1 cellular context compared by ENCODE assay signal in the genomic region with DNA sequence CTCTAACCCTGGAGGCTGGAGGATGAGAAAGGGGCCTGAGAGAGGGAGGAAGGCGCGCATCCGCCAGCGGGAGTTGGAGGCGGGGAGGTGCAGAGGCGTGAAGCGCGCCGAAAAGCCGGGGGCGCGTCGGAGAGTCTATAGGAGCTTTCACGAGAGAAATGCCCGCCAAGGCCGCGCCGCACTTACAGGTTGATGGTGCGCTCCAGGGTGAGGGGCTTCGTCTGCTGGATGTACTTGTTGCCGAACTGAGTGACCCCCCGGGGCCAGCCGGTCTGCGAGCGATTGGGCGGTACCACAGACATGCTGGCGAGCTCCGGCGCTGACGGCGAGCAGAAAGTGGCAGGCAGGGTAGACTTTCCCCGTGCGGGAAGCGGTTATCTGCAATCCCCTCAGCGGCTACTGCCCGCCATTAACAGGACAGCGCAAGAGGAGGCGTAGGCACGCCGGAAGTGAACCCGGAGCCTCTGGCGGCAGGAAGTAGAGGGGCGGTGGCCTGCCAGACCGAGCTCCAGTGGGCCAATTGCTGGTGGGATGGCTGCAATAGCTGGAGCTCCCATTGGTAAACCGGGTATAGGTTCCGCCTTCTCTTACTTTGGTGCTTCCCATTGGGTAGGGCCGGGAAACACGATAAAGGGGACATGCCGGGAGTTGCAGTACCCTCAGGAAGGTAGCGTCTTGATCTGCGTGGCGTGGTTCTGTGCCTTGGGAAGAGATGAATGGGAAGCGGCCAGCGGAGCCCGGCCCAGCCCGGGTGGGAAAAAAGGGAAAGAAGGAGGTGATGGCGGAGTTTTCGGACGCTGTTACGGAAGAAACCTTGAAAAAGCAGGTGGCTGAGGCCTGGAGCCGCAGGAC.
TF ChIP-seq lines count a peak whose summit lies in the region.

A gene (minus strand): TSS at position 432 of the 852 bp plus-strand sequence. CDS start 130 bp downstream, at position 302.
A gene (plus strand): TSS at position 654 of the 852 bp plus-strand sequence. CDS start 59 bp downstream, at position 713.

TF ChIP-seq in HepG2, 621 proteins besides CTCF, POLR2A, EP300 and RAD21 (continued from another document and continues in another):
- TF ChIP-seq, protein P1, sequence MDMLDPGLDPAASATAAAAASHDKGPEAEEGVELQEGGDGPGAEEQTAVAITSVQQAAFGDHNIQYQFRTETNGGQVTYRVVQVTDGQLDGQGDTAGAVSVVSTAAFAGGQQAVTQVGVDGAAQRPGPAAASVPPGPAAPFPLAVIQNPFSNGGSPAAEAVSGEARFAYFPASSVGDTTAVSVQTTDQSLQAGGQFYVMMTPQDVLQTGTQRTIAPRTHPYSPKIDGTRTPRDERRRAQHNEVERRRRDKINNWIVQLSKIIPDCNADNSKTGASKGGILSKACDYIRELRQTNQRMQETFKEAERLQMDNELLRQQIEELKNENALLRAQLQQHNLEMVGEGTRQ (IDR thresholded peaks at IDR 0.05; ENCODE audit: low read depth, low read length) = no peak; the same call in 1 of the 2 replicates
- TF ChIP-seq, protein P1 (CRISPR knock-in tag; IDR thresholded peaks at IDR 0.05; ENCODE audit: borderline replicate concordance) = no peak
- TF ChIP-seq, protein P2, sequence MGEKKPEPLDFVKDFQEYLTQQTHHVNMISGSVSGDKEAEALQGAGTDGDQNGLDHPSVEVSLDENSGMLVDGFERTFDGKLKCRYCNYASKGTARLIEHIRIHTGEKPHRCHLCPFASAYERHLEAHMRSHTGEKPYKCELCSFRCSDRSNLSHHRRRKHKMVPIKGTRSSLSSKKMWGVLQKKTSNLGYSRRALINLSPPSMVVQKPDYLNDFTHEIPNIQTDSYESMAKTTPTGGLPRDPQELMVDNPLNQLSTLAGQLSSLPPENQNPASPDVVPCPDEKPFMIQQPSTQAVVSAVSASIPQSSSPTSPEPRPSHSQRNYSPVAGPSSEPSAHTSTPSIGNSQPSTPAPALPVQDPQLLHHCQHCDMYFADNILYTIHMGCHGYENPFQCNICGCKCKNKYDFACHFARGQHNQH (CRISPR knock-in tag; IDR thresholded peaks at IDR 0.05) = no peak; the same call in 1 of the 2 replicates
- TF ChIP-seq ZNF713 (CRISPR knock-in tag; IDR thresholded peaks at IDR 0.05) (no peak), SNRNP70 (IDR thresholded peaks at IDR 0.05; ENCODE audit: low read depth, low read length) (no peak), PHF8 (CRISPR knock-in tag; IDR thresholded peaks at IDR 0.05) (peak; percentile 93), ZBTB7A (CRISPR knock-in tag; IDR thresholded peaks at IDR 0.05) (no peak; the same call in 1 of the 2 replicates), EZH2 (conservative IDR thresholded peaks at IDR 0.05; ENCODE audit: low read depth, low read length) (no peak), EED (CRISPR knock-in tag; IDR thresholded peaks at IDR 0.05) (0 out of 2 replicates have a peak, but pooled peaks have one; percentile 10), KDM2A (CRISPR knock-in tag; IDR thresholded peaks at IDR 0.05; ENCODE audit: borderline replicate concordance, low read depth) (peak; percentile 66), ZNF746 (CRISPR knock-in tag; IDR thresholded peaks at IDR 0.05) (peak; percentile 73; the same call in 1 of the 2 replicates), GATAD1 (CRISPR knock-in tag; IDR thresholded peaks at IDR 0.05) (peak; percentile 94), ZNF761 (CRISPR knock-in tag; conservative IDR thresholded peaks at IDR 0.05) (no peak), NR2C2 (CRISPR knock-in tag; IDR thresholded peaks at IDR 0.05; ENCODE audit: borderline replicate concordance) (peak; percentile 99), ZNF619 (CRISPR knock-in tag; IDR thresholded peaks at IDR 0.05) (no peak), NBN (conservative IDR thresholded peaks at IDR 0.05) (no peak), SIX1 (CRISPR knock-in tag; IDR thresholded peaks at IDR 0.05; ENCODE audit: borderline replicate concordance) (no peak), HMGA1 (CRISPR knock-in tag; conservative IDR thresholded peaks at IDR 0.05) (no peak), ZNF510 (CRISPR knock-in tag; IDR thresholded peaks at IDR 0.05; ENCODE audit: low read depth) (no peak; the same call in 1 of the 2 replicates), ZNF101 (CRISPR knock-in tag; IDR thresholded peaks at IDR 0.05; ENCODE audit: borderline replicate concordance, low read depth) (no peak), DNMT1 (CRISPR knock-in tag; IDR thresholded peaks at IDR 0.05) (0 out of 2 replicates have a peak, but pooled peaks have one; percentile 62), IKZF4 (CRISPR knock-in tag; IDR thresholded peaks at IDR 0.05; ENCODE audit: borderline replicate concordance, low read depth, not compliant biosample characterization) (peak; percentile 27), ZMYM3 (CRISPR knock-in tag; IDR thresholded peaks at IDR 0.05) (no peak), KDM5B (CRISPR knock-in tag; IDR thresholded peaks at IDR 0.05; ENCODE audit: borderline replicate concordance) (peak; percentile 77; the same call in 1 of the 2 replicates), SP1 (IDR thresholded peaks at IDR 0.05) (no peak), SP1 (CRISPR knock-in tag; IDR thresholded peaks at IDR 0.05) (peak; percentile 89), ZSCAN20 (CRISPR knock-in tag; IDR thresholded peaks at IDR 0.05; ENCODE audit: borderline replicate concordance) (peak; percentile 66; the same call in 1 of the 2 replicates), SALL2 (CRISPR knock-in tag; IDR thresholded peaks at IDR 0.05) (peak; percentile 84; the same call in 1 of the 2 replicates), ZNF124 (CRISPR knock-in tag; IDR thresholded peaks at IDR 0.05) (no peak), ZFP1 (CRISPR knock-in tag; IDR thresholded peaks at IDR 0.05) (0 out of 2 replicates have a peak, but pooled peaks have one; percentile 8), ELF3 (CRISPR knock-in tag; IDR thresholded peaks at IDR 0.05) (no peak), MYC (CRISPR knock-in tag; IDR thresholded peaks at IDR 0.05; ENCODE audit: borderline replicate concordance) (peak; percentile 84; the same call in 1 of the 2 replicates), MTF2 (CRISPR knock-in tag; IDR thresholded peaks at IDR 0.05; ENCODE audit: borderline replicate concordance) (no peak), PAX8 (CRISPR knock-in tag; IDR thresholded peaks at IDR 0.05; ENCODE audit: borderline replicate concordance) (no peak), PCBP2 (optimal IDR thresholded peaks at IDR 0.05; ENCODE audit: low read depth, low read length, poor library complexity, severe bottlenecking) (no peak), ZNF567 (CRISPR knock-in tag; IDR thresholded peaks at IDR 0.05; ENCODE audit: borderline replicate concordance) (no peak), ZNF777 (CRISPR knock-in tag; IDR thresholded peaks at IDR 0.05) (0 out of 2 replicates have a peak, but pooled peaks have one; percentile 19), ZNF3 (CRISPR knock-in tag; IDR thresholded peaks at IDR 0.05) (no peak), HCFC1 (IDR thresholded peaks at IDR 0.05; ENCODE audit: low read depth, low read length) (peak; percentile 59; the same call in 1 of the 2 replicates), SRSF9 (IDR thresholded peaks at IDR 0.05; ENCODE audit: borderline replicate concordance, insufficient read depth, low read depth, low read length, poor library complexity, severe bottlenecking) (no peak), U2AF1 (optimal IDR thresholded peaks at IDR 0.05; ENCODE audit: low read depth, low read length) (peak; percentile 24), SRF (IDR thresholded peaks at IDR 0.05; ENCODE audit: low read depth, low read length) (no peak), KAT8 (CRISPR knock-in tag; IDR thresholded peaks at IDR 0.05) (peak; percentile 94), GATA4 (IDR thresholded peaks at IDR 0.05; ENCODE audit: borderline replicate concordance, low read depth) (peak; percentile 81; the same call in 1 of the 2 replicates), ISL2 (CRISPR knock-in tag; IDR thresholded peaks at IDR 0.05) (no peak; the same call in 1 of the 2 replicates), ZNF282 (IDR thresholded peaks at IDR 0.05; ENCODE audit: partially characterized antibody) (no peak)
- TF ChIP-seq, protein P3, sequence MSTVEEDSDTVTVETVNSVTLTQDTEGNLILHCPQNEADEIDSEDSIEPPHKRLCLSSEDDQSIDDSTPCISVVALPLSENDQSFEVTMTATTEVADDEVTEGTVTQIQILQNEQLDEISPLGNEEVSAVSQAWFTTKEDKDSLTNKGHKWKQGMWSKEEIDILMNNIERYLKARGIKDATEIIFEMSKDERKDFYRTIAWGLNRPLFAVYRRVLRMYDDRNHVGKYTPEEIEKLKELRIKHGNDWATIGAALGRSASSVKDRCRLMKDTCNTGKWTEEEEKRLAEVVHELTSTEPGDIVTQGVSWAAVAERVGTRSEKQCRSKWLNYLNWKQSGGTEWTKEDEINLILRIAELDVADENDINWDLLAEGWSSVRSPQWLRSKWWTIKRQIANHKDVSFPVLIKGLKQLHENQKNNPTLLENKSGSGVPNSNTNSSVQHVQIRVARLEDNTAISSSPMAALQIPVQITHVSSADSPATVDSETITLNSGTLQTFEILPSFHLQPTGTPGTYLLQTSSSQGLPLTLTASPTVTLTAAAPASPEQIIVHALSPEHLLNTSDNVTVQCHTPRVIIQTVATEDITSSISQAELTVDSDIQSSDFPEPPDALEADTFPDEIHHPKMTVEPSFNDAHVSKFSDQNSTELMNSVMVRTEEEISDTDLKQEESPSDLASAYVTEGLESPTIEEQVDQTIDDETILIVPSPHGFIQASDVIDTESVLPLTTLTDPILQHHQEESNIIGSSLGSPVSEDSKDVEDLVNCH (CRISPR knock-in tag; IDR thresholded peaks at IDR 0.05) = no peak
- TF ChIP-seq, protein P4, sequence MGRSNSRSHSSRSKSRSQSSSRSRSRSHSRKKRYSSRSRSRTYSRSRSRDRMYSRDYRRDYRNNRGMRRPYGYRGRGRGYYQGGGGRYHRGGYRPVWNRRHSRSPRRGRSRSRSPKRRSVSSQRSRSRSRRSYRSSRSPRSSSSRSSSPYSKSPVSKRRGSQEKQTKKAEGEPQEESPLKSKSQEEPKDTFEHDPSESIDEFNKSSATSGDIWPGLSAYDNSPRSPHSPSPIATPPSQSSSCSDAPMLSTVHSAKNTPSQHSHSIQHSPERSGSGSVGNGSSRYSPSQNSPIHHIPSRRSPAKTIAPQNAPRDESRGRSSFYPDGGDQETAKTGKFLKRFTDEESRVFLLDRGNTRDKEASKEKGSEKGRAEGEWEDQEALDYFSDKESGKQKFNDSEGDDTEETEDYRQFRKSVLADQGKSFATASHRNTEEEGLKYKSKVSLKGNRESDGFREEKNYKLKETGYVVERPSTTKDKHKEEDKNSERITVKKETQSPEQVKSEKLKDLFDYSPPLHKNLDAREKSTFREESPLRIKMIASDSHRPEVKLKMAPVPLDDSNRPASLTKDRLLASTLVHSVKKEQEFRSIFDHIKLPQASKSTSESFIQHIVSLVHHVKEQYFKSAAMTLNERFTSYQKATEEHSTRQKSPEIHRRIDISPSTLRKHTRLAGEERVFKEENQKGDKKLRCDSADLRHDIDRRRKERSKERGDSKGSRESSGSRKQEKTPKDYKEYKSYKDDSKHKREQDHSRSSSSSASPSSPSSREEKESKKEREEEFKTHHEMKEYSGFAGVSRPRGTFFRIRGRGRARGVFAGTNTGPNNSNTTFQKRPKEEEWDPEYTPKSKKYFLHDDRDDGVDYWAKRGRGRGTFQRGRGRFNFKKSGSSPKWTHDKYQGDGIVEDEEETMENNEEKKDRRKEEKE (IDR thresholded peaks at IDR 0.05) = no peak
- TF ChIP-seq, protein P5, sequence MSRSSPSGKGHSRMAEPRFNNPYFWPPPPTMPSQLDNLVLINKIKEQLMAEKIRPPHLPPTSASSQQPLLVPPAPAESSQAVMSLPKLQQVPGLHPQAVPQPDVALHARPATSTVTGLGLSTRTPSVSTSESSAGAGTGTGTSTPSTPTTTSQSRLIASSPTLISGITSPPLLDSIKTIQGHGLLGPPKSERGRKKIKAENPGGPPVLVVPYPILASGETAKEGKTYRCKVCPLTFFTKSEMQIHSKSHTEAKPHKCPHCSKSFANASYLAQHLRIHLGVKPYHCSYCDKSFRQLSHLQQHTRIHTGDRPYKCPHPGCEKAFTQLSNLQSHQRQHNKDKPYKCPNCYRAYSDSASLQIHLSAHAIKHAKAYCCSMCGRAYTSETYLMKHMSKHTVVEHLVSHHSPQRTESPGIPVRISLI (CRISPR knock-in tag; IDR thresholded peaks at IDR 0.05; ENCODE audit: borderline replicate concordance) = no peak
- TF ChIP-seq, protein P6, sequence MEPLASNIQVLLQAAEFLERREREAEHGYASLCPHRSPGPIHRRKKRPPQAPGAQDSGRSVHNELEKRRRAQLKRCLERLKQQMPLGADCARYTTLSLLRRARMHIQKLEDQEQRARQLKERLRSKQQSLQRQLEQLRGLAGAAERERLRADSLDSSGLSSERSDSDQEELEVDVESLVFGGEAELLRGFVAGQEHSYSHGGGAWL (CRISPR knock-in tag; IDR thresholded peaks at IDR 0.05) = peak; percentile 79
- TF ChIP-seq, protein P7, sequence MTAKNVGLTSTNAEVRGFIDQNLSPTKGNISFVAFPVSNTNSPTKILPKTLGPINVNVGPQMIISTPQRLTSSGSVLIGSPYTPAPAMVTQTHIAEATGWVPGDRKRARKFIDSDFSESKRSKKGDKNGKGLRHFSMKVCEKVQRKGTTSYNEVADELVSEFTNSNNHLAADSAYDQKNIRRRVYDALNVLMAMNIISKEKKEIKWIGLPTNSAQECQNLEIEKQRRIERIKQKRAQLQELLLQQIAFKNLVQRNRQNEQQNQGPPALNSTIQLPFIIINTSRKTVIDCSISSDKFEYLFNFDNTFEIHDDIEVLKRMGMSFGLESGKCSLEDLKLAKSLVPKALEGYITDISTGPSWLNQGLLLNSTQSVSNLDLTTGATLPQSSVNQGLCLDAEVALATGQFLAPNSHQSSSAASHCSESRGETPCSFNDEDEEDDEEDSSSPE (CRISPR knock-in tag; IDR thresholded peaks at IDR 0.05) = peak; percentile 94
- TF ChIP-seq, protein P8, sequence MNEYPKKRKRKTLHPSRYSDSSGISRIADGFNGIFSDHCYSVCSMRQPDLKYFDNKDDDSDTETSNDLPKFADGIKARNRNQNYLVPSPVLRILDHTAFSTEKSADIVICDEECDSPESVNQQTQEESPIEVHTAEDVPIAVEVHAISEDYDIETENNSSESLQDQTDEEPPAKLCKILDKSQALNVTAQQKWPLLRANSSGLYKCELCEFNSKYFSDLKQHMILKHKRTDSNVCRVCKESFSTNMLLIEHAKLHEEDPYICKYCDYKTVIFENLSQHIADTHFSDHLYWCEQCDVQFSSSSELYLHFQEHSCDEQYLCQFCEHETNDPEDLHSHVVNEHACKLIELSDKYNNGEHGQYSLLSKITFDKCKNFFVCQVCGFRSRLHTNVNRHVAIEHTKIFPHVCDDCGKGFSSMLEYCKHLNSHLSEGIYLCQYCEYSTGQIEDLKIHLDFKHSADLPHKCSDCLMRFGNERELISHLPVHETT (CRISPR knock-in tag; conservative IDR thresholded peaks at IDR 0.05) = no peak
